ENCODE assay signal across 8 cellular contexts in the genomic region with DNA sequence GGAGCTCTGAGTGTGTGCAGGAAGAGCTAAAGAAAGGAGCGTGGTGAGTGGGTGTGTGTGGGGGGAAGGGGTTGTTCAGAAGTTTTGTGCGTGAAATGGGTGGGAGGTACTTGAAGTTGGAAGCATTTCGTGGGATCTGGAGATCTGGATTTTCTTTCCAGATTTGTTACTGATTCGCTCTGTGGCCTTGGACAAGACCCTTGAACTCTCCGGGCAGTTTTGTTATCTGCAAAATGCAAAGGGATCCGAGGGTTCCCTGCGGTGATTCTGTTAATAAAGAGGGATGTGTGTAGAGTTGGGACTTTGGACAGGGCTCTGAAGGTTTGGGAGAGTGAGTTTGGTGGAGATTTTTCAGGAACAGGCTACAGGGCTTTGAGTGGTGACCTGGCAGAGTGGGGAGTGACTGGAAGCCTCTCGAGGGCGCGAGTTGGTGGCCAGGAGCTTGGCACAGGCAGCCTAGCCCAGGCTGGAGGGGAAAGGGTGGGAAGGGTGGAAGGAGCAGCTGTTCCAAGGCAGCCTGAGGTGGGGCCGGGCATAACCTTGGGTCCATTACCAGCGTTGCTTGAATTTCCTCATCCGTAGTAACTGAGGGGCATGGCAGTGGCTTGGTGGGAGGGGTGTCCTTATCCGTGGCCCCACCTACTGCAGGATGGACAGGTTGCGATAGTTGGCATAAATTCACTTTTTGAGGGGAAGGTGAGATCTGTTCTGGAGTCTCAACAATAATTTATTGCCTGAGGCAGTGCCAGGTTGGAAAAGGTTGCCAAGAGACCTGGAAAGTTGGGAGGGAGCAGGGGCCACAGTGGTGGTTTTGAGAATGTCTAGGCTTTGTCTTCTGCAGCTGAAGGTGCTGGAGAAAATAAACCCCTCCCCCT. TPM values are rescaled to one million over a fixed set of nuclear protein-coding genes. Genes with fewer than 3 reads are reported as not detected.
A peak's percentile ranks its signal among the peaks of the same experiment; 100 is the strongest.
DNase-seq lines count a peak whose midpoint lies in the region; ATAC-seq, FAIRE-seq and TF ChIP-seq lines count a peak whose summit lies in the region.

No MANE protein-coding gene starts in this region.

- no peak overlapping the region for H2AFZ ChIP-seq in PC-9

- H3K4me1 ChIP-seq in PC-9 (replicated peaks; ENCODE audit: insufficient read depth) (peaks cover 45% of the 10 kb centered on the region), endodermal cell (ENCODE audit: control insufficient read depth, insufficient read depth, low read length) (peaks cover 12% of the 10 kb centered on the region)

- H3K9me2 ChIP-seq in PC-9 (ENCODE audit: insufficient read depth), result no peaks in the 10 kb centered on the region

- H3K4me1 Mint-ChIP-seq in endodermal cell (peaks cover 52% of the 10 kb centered on the region), naive B cell (peaks cover 25 to 51% (median 45%) of the 10 kb centered on the region in 3 donors)

- H3K4me3 Mint-ChIP-seq in endodermal cell (peak overlapping the region; percentile 100), naive B cell (peak overlapping the region; percentile 77 to 99 (median 94))

- DNase-seq in NCI-H2171 treated with DMSO at 0.1 percent for 48 hours (lab: John Stamatoyannopoulos, UW) (peak; percentile 47), NCI-H2171 (lab: John Stamatoyannopoulos, UW) (no peak), PC-9 (peak; percentile 88 to 90), endodermal cell (peak; percentile 50), naive B cell (no peak), urothelium cell line (ENCODE audit: low spot score) (no peak), NK-92 (lab: John Stamatoyannopoulos, UW; ENCODE audit: unreplicated experiment) (no peak)

- BruUV-seq in PC-9 (replicated peaks; lab: Mats Ljungman, UMichigan), result TSS peak; percentile 91

- H3K27ac Mint-ChIP-seq in endodermal cell (peak overlapping the region; percentile 90), naive B cell (peak overlapping the region in 5 of 6 donors; percentile 3 to 80 (median 56))

- TF ChIP-seq CTCF in PC-9 (conservative IDR thresholded peaks at IDR 0.05) (no peak), endodermal cell (conservative IDR thresholded peaks at IDR 0.05) (no peak)

- H3K9ac ChIP-seq in endodermal cell (ENCODE audit: extremely low read depth, low read length, poor library complexity, severe bottlenecking), result peak overlapping the region; percentile 71

- H3K79me2 ChIP-seq in PC-9 (ENCODE audit: low read depth), result peaks cover 71% of the 10 kb centered on the region

- peaks cover 17% of the 10 kb centered on the region for H3K36me3 ChIP-seq in PC-9 (ENCODE audit: low read depth)
- peaks cover 18% of the 10 kb centered on the region for H3K36me3 ChIP-seq in endodermal cell (ENCODE audit: control insufficient read depth, insufficient read depth, low read length)

- H3K27me3 ChIP-seq in PC-9 (ENCODE audit: insufficient read depth, low read depth), result no peaks in the 10 kb centered on the region
- H3K27me3 ChIP-seq in endodermal cell (ENCODE audit: control insufficient read depth, insufficient read depth, low read length, poor library complexity, severe bottlenecking), result no peaks in the 10 kb centered on the region

- WGBS in endodermal cell (ENCODE audit: insufficient coverage in 1 of 2, insufficient read length in 1 of 2), 2 experiments, result 19 to 25% methylated on average over 10 to 15 of the region's 15 CpGs

- H3K27ac ChIP-seq in PC-9, result peak overlapping the region; percentile 99
- no peak overlapping the region for H3K27ac ChIP-seq in endodermal cell (ENCODE audit: low read depth, low read length)

- FAIRE-seq in urothelium cell line (lab: Jason Lieb, UNC), result no peak

- peaks cover 31% of the 10 kb centered on the region for H4K20me1 ChIP-seq in PC-9 (ENCODE audit: insufficient read depth)

- H3K9me3 ChIP-seq in PC-9 (ENCODE audit: insufficient read depth, low read depth) (no peaks in the 10 kb centered on the region), endodermal cell (ENCODE audit: control insufficient read depth, low read length) (no peaks in the 10 kb centered on the region)

- ATAC-seq in naive B cell (ENCODE audit: low read depth in 2 of 2), result no peak
- ATAC-seq in HG03432 (IDR thresholded peaks at IDR 0.05; ENCODE audit: unreplicated experiment), result no peak

- no peaks in the 10 kb centered on the region for H3K9me3 Mint-ChIP-seq in endodermal cell
- no peaks in the 10 kb centered on the region for H3K9me3 Mint-ChIP-seq in naive B cell

- no peaks in the 10 kb centered on the region for H3K27me3 Mint-ChIP-seq in endodermal cell (ENCODE audit: insufficient read depth)
- no peaks in the 10 kb centered on the region for H3K27me3 Mint-ChIP-seq in naive B cell

- peaks cover 65% of the 10 kb centered on the region for H3F3A ChIP-seq in PC-9 (ENCODE audit: insufficient read depth, low read depth)

- H3K36me3 Mint-ChIP-seq in endodermal cell (ENCODE audit: low read depth) (no peaks in the 10 kb centered on the region), naive B cell (no peaks in the 10 kb centered on the region)

- peak overlapping the region; percentile 100 for H3K4me3 ChIP-seq in PC-9
- H3K4me3 ChIP-seq in endodermal cell (ENCODE audit: low read length), result peak overlapping the region; percentile 99

- POLR2A ChIA-PET in PC-9 (lab: Charles Lee; ENCODE audit: unreplicated experiment), result interaction anchor here (0.6 to 2.0 kb wide), 9 partner anchors 9 to 85 kb away, joined by 3 to 17 read pairs (median 4); no protein-coding TSS in a partner anchor

- intact Hi-C loops in PC-9 (cut with micrococcal nuclease; ENCODE audit: unreplicated experiment), result loop anchor here (1.0 to 2.0 kb wide), 5 partner anchors 9 to 69 kb away; no protein-coding TSS in a partner anchor

- H3K4me2 ChIP-seq in PC-9, result peak overlapping the region; percentile 89

- CTCF ChIA-PET in PC-9 (lab: Charles Lee), result interaction anchor here (0.6 kb wide), 1 partner anchor 406 kb away, joined by 3 read pairs; no protein-coding TSS in a partner anchor

RNA-seq across cellular contexts. Expression of a gene that starts 2.1 kb away (rescaled TPM):
- total RNA-seq in PC-9 (2021), result 1,066 and 1,233 TPM in 2 replicates
- total RNA-seq in endodermal cell, result 100 to 1,000 TPM; 378 to 437 TPM
- polyA plus RNA-seq in endodermal cell (2013, experiment 1 of 2), result 322 TPM
- 298 TPM for polyA plus RNA-seq in endodermal cell (2013, experiment 2 of 2)
- 10 to 100 TPM in 4 of 6 donors, 1 to 10 TPM in 2; 6.8 to 15.8 (median 10.6) TPM for polyA plus RNA-seq in naive B cell (ENCODE audit: low read depth in 6 of 6)

RNA-seq across cellular contexts. Expression of a gene that starts 30.6 kb away (rescaled TPM):
- total RNA-seq in PC-9 (2021) (230 and 292 TPM in 2 replicates), endodermal cell (100 to 1,000 TPM; 303 to 334 TPM)
- polyA plus RNA-seq in endodermal cell (2013, experiment 1 of 2), result 248 TPM
- 218 TPM for polyA plus RNA-seq in endodermal cell (2013, experiment 2 of 2)
- 100 to 1,000 TPM; 307 to 347 (median 330) TPM for polyA plus RNA-seq in naive B cell (ENCODE audit: low read depth in 6 of 6)

RNA-seq across cellular contexts. Expression of a gene that starts 31.8 kb away (rescaled TPM):
- total RNA-seq in PC-9 (2021) (3.5 and 6.8 TPM in 2 replicates), endodermal cell (10 to 100 TPM; 12.3 to 17.8 TPM)
- 3.8 TPM for polyA plus RNA-seq in endodermal cell (2013, experiment 1 of 2)
- 5.5 TPM for polyA plus RNA-seq in endodermal cell (2013, experiment 2 of 2)
- 100 to 1,000 TPM; 119 to 194 (median 138) TPM for polyA plus RNA-seq in naive B cell (ENCODE audit: low read depth in 6 of 6)

Comparison
In these comparisons a context has a peak if more than half of its experiments do, and no peak if none do; other contexts are left out.
1. DNase-seq: peak in NCI-H2171 treated with DMSO at 0.1 percent for 48 hours (single experiment), PC-9 (2 of 2) and endodermal cell (single experiment); none in NCI-H2171 (single experiment), naive B cell (single experiment), urothelium cell line (single experiment) and NK-92 (single experiment).